Comparison of ENCODE assay signal across 8 cellular contexts in the genomic region with DNA sequence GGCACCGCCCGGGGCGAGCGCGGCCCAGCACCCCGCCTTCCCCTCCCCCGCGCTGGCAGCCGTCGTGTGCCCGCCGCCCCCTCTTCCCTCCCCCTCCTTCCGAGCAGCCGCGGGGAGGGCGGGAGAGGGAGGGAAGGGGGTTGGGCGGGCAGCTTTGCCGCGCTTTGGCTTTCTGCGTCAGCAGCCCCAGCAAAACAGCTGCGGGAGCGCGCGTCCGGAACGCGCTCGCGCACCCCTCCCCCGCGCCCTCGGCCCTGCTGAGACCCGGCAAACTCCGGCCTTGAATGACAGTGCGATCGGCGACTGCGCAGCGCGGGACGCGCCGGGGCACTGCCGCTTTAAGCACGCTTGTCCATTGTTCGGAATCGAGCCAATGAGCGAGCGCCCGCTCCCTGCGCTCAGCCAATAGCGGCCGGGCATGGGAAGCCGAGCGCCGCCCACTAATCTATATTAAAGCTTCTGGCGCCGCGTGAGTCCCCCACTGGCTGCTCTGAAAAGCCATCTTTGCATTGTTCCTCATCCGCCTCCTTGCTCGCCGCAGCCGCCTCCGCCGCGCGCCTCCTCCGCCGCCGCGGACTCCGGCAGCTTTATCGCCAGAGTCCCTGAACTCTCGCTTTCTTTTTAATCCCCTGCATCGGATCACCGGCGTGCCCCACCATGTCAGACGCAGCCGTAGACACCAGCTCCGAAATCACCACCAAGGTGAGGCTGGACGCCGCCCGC. TPM values are rescaled to one million over a fixed set of nuclear protein-coding genes. Genes with fewer than 3 reads are reported as not detected.
DNase-seq lines count a peak whose midpoint lies in the region; ATAC-seq, FAIRE-seq and TF ChIP-seq lines count a peak whose summit lies in the region.

PTMA (plus strand) TSS at position 476 of the 723 bp plus-strand sequence; CDS start at position 658, 182 bp downstream.

- FAIRE-seq in GM12891 (lab: Jason Lieb, UNC), result peak; percentile 93

- peak; percentile 53 for ATAC-seq in HG02840 (IDR thresholded peaks at IDR 0.05; ENCODE audit: low FRiP score, unreplicated experiment)
- peak; percentile 65 to 73 (median 70) for ATAC-seq in T-cell (replicated peaks in 1 of 4)

- 0 to 1% (median 0%) methylated on average over 58 to 77 of the region's 83 CpGs for WGBS in adipose tissue, 3 donors

- H3K36me3 Mint-ChIP-seq in T-cell, result peaks cover 17% of the 10 kb centered on the region
- H3K36me3 Mint-ChIP-seq in type B pancreatic cell, result peaks cover 15% of the 10 kb centered on the region

- peak; percentile 86 for DNase-seq in GM12891 (ENCODE audit: insufficient read length, low spot score)
- peak; percentile 91 for DNase-seq in NCI-H1436 treated with DMSO at 0.1 percent for 48 hours (lab: John Stamatoyannopoulos, UW)
- peak; percentile 97 to 100 (median 100) for DNase-seq in T-cell
- DNase-seq in cardiac septum (ENCODE audit: low spot score), result peak; percentile 100
- DNase-seq in pons (ENCODE audit: low spot score), result peak; percentile 99
- DNase-seq in type B pancreatic cell (ENCODE audit: extremely low spot score, unreplicated experiment), result peak; percentile 100

- peak within 1 kb of the TSS; percentile 99 for H3K27ac ChIP-seq in adipose tissue (ENCODE audit: low read depth, low read length)

- H3K4me1 Mint-ChIP-seq in T-cell (peaks cover 32 to 38% (median 35%) of the 10 kb centered on the region in 3 donors), type B pancreatic cell (ENCODE audit: unreplicated experiment) (peaks cover 13% of the 10 kb centered on the region)

- no peaks in the 10 kb centered on the region for H3K27me3 Mint-ChIP-seq in T-cell
- H3K27me3 Mint-ChIP-seq in type B pancreatic cell, result peaks cover 8% of the 10 kb centered on the region

- intact Hi-C loops in cardiac septum (cut with DNase I), result loop anchor here (1.0 to 5.0 kb wide), 3 partner anchors 42 to 74 kb away; partner anchors contain the start of gene PDE6D

- peak; percentile 96 for TF ChIP-seq POLR2A in GM12891 (IDR thresholded peaks at IDR 0.05; ENCODE audit: low read depth, low read length)

- POLR2A ChIA-PET in T-cell (lab: Charles Lee), result interaction anchor here (0.5 to 0.6 kb wide), 3 partner anchors 18 to 257 kb away, joined by 3 to 4 read pairs (median 3); no protein-coding TSS in a partner anchor

- TF ChIP-seq CTCF in type B pancreatic cell (conservative IDR thresholded peaks at IDR 0.05), result no peak

- H3K27ac Mint-ChIP-seq in T-cell, result peak within 1 kb of the TSS; percentile 100
- H3K27ac Mint-ChIP-seq in type B pancreatic cell, result peak within 1 kb of the TSS; percentile 100

- H3K4me3 Mint-ChIP-seq in T-cell (peak within 1 kb of the TSS; percentile 92 to 99 (median 99)), type B pancreatic cell (peak within 1 kb of the TSS; percentile 99)

- CTCF ChIA-PET in T-cell (lab: Charles Lee), result interaction anchor here in 1 of 2 donors (0.6 to 0.9 kb wide), 2 partner anchors 21 to 27 kb away, joined by 3 read pairs; no protein-coding TSS in a partner anchor

- H3K9me3 Mint-ChIP-seq in T-cell (no peaks in the 10 kb centered on the region), type B pancreatic cell (no peaks in the 10 kb centered on the region)

TF ChIP-seq in GM12891, 5 proteins besides CTCF, POLR2A, EP300 and RAD21:
- TF ChIP-seq PAX5 (IDR thresholded peaks at IDR 0.05; ENCODE audit: insufficient read depth, low read length, severe bottlenecking) (peak; percentile 63), POU2F2 (IDR thresholded peaks at IDR 0.05; ENCODE audit: low read depth, low read length) (peak; percentile 66; the same call in 1 of the 2 replicates), TAF1 (IDR thresholded peaks at IDR 0.05; ENCODE audit: low read depth, low read length) (peak; percentile 87), POLR2AphosphoS5 (IDR thresholded peaks at IDR 0.05; ENCODE audit: low read depth, low read length) (peak; percentile 96), SPI1 (IDR thresholded peaks at IDR 0.05; ENCODE audit: low read depth, low read length) (no peak)

RNA-seq across cellular contexts. Expression of gene PTMA, which starts in this region (rescaled TPM):
- polyA plus RNA-seq in GM12891 (2012; ENCODE audit: low read depth, missing spikeins), result 1,598 TPM
- total RNA-seq in T-cell (1,000 to 10,000 TPM; 1,067 to 1,378 (median 1,149) TPM), cardiac septum (256 TPM), type B pancreatic cell (ENCODE audit: low replicate concordance) (969 and 1,228 TPM in 2 replicates)
- 1,000 to 10,000 TPM; 1,266 to 1,426 (median 1,342) TPM for polyA plus RNA-seq in adipose tissue

Comparison
In these comparisons a context has a peak if more than half of its experiments do, and no peak if none do; other contexts are left out.
1. Peak in every context shown above with its lines: DNase-seq, ATAC-seq and H3K27ac ChIP-seq.